In genomic region chr10:71564221-71564820, GRCh38 we compare ENCODE assay signal across 17 cellular contexts.
DNase-seq lines count a peak whose midpoint lies in the region; ATAC-seq and TF ChIP-seq lines count a peak whose summit lies in the region.
"Had no signal": no experiment of that assay in that cellular context is flagged by ENCODE, and none has a peak within 500 bp of the region (broad histone marks: within the 10 kb centered on the region; RNA-seq: fewer than 3 reads in every experiment).

No MANE protein-coding gene starts in this region.

- H3K4me3 ChIP-seq in GM23338 (no peak overlapping the region), vagina (no peak overlapping the region)
- H3K4me3 ChIP-seq: PC-9 had no signal

- H3K79me2 ChIP-seq in GM23338 (replicated peaks; ENCODE audit: insufficient read depth) = no peaks in the 10 kb centered on the region

- H3K9me2 ChIP-seq in GM23338 (ENCODE audit: insufficient read depth) = no peaks in the 10 kb centered on the region

- TF ChIP-seq POLR2A in vagina (IDR thresholded peaks at IDR 0.05) = no peak

- H3F3A ChIP-seq in GM23338 (replicated peaks; ENCODE audit: low read depth) = no peaks in the 10 kb centered on the region

- peaks cover 16% of the 10 kb centered on the region for H3K27me3 Mint-ChIP-seq in GM23338 (ENCODE audit: insufficient read depth, low read depth, poor library complexity)
- peaks cover 7% of the 10 kb centered on the region for H3K27me3 Mint-ChIP-seq in mesothelial cell of epicardium (ENCODE audit: low read depth)

- ATAC-seq in GM23338 (peak; percentile 42), HG03378 (IDR thresholded peaks at IDR 0.05; ENCODE audit: unreplicated experiment) (no peak), HG02852 (IDR thresholded peaks at IDR 0.05; ENCODE audit: unreplicated experiment) (no peak)

- H3K9me3 ChIP-seq in vagina = no peaks in the 10 kb centered on the region

- intact Hi-C loops in vagina (cut with DNase I) = no loop called here

- no peaks in the 10 kb centered on the region for H4K20me1 ChIP-seq in GM23338 (replicated peaks; ENCODE audit: insufficient read depth)

- no peaks in the 10 kb centered on the region for H3K36me3 Mint-ChIP-seq in GM23338 (ENCODE audit: low read depth)
- no peaks in the 10 kb centered on the region for H3K36me3 Mint-ChIP-seq in mesothelial cell of epicardium
- H3K36me3 Mint-ChIP-seq: CD14-positive monocyte had no signal

- no peak overlapping the region for H2AFZ ChIP-seq in GM23338
- H2AFZ ChIP-seq: PC-9 had no signal

- H3K27ac ChIP-seq in GM23338 (ENCODE audit: low read depth) (no peak overlapping the region), vagina (no peak overlapping the region)
- H3K27ac ChIP-seq: KMS-11, PC-9, RWPE1 had no signal

- no peaks in the 10 kb centered on the region for H3K9me3 Mint-ChIP-seq in GM23338
- H3K9me3 Mint-ChIP-seq in mesothelial cell of epicardium = no peaks in the 10 kb centered on the region
- H3K9me3 Mint-ChIP-seq: CD14-positive monocyte had no signal

- H3K36me3 ChIP-seq in GM23338 (ENCODE audit: insufficient read depth) (no peaks in the 10 kb centered on the region), vagina (no peaks in the 10 kb centered on the region)

- no peak overlapping the region for H3K27ac Mint-ChIP-seq in GM23338
- H3K27ac Mint-ChIP-seq in mesothelial cell of epicardium = peak overlapping the region; percentile 68
- H3K27ac Mint-ChIP-seq: CD14-positive monocyte had no signal

- 0 out of 2 replicates have a peak overlapping the region, but pooled peaks have one; percentile 9 for H3K4me2 ChIP-seq in GM23338
- H3K4me2 ChIP-seq: KMS-11, PC-9 had no signal

- DNase-seq in GM23338 (ENCODE audit: low spot score) (no peak), astrocyte of the hippocampus (ENCODE audit: low read depth, low spot score) (peak; percentile 15), mesothelial cell of epicardium (ENCODE audit: low spot score in 2 of 2, unreplicated experiment in 2 of 2) (no peak), vagina (ENCODE audit: extremely low spot score in 2 of 2) (no peak)
- DNase-seq: AML-193, DND-41, HCEC 1CT, MV-4-11, NCI-H2029 treated with DMSO at 0.1 percent for 48 hours, PC-9, SIG-M5 had no signal

- H3K4me1 Mint-ChIP-seq in GM23338 (peaks cover 42% of the 10 kb centered on the region), mesothelial cell of epicardium (peaks cover 35% of the 10 kb centered on the region)

- no peak for TF ChIP-seq EP300 in Ishikawa (IDR thresholded peaks at IDR 0.05; ENCODE audit: borderline replicate concordance)

- H3K27me3 ChIP-seq in GM23338 (ENCODE audit: insufficient read depth) = no peaks in the 10 kb centered on the region
- no peaks in the 10 kb centered on the region for H3K27me3 ChIP-seq in vagina

- TF ChIP-seq CTCF in GM23338 (conservative IDR thresholded peaks at IDR 0.05; ENCODE audit: low read depth in 2 of 2) (no peak), mesothelial cell of epicardium (IDR thresholded peaks at IDR 0.05; ENCODE audit: unreplicated experiment) (no peak), vagina (IDR thresholded peaks at IDR 0.05) (no peak)

- H3K4me3 Mint-ChIP-seq in GM23338 (no peak overlapping the region), mesothelial cell of epicardium (no peak overlapping the region)
- H3K4me3 Mint-ChIP-seq: CD14-positive monocyte had no signal

- TF ChIP-seq RAD21 in Ishikawa (IDR thresholded peaks at IDR 0.05; ENCODE audit: low read depth) = no peak

- H3K4me1 ChIP-seq in GM23338 (ENCODE audit: insufficient read depth) = peaks cover 19% of the 10 kb centered on the region
- no peaks in the 10 kb centered on the region for H3K4me1 ChIP-seq in vagina

TF ChIP-seq in GM23338, 12 proteins besides CTCF, POLR2A, EP300 and RAD21 (continues in another document):
- TF ChIP-seq EZH2 (IDR thresholded peaks at IDR 0.05; ENCODE audit: low read depth, unreplicated experiment) (no peak), JUNB (IDR thresholded peaks at IDR 0.05; ENCODE audit: unreplicated experiment) (no peak), ETS1 (IDR thresholded peaks at IDR 0.05) (no peak), ZNF331 (CRISPR knock-in tag; IDR thresholded peaks at IDR 0.05; ENCODE audit: low read depth) (no peak), EZH2phosphoT487 (IDR thresholded peaks at IDR 0.05; ENCODE audit: unreplicated experiment) (no peak), NANOG (IDR thresholded peaks at IDR 0.05; ENCODE audit: borderline replicate concordance) (no peak), CREB1 (CRISPR knock-in tag; IDR thresholded peaks at IDR 0.05; ENCODE audit: low read depth) (no peak), STAT1 (IDR thresholded peaks at IDR 0.05; ENCODE audit: unreplicated experiment) (no peak)

TF ChIP-seq in Ishikawa, 13 proteins besides CTCF, POLR2A, EP300 and RAD21:
- no peak for TF ChIP-seq ZBTB7A (IDR thresholded peaks at IDR 0.05; ENCODE audit: low read depth)
- TF ChIP-seq TCF12 (IDR thresholded peaks at IDR 0.05; ENCODE audit: low read depth) = no peak
- no peak for TF ChIP-seq REST (IDR thresholded peaks at IDR 0.05; ENCODE audit: low read depth)
- no peak for TF ChIP-seq CEBPB (IDR thresholded peaks at IDR 0.05)
- TF ChIP-seq MAX (IDR thresholded peaks at IDR 0.05) = 0 out of 2 replicates have a peak, but pooled peaks have one; percentile 51
- no peak for TF ChIP-seq USF1 (IDR thresholded peaks at IDR 0.05)
- TF ChIP-seq NFIC (IDR thresholded peaks at IDR 0.05) = peak; percentile 55; the same call in 1 of the 2 replicates
- TF ChIP-seq TEAD4 (IDR thresholded peaks at IDR 0.05) = no peak; the same call in 1 of the 2 replicates
- no peak for TF ChIP-seq CREB1 (IDR thresholded peaks at IDR 0.05; ENCODE audit: low read depth)
- no peak for TF ChIP-seq YY1 (IDR thresholded peaks at IDR 0.05; ENCODE audit: low read depth)
- TF ChIP-seq FOXM1 (IDR thresholded peaks at IDR 0.05; ENCODE audit: borderline replicate concordance, low read depth) = no peak
- TF ChIP-seq TAF1 (IDR thresholded peaks at IDR 0.05; ENCODE audit: low read depth) = no peak
- TF ChIP-seq EGR1 (IDR thresholded peaks at IDR 0.05) = no peak
